ENCODE assay signal across 9 cellular contexts in genomic region chr10:119538632-119539358, GRCh38. TPM values are rescaled to one million over a fixed set of nuclear protein-coding genes. Genes with fewer than 3 reads are reported as not detected.
DNase-seq lines count a peak whose midpoint lies in the region; ATAC-seq and TF ChIP-seq lines count a peak whose summit lies in the region.
"Had no signal": no experiment of that assay in that cellular context is flagged by ENCODE, and none has a peak within 500 bp of the region (broad histone marks: within the 10 kb centered on the region; RNA-seq: fewer than 3 reads in every experiment).

No MANE protein-coding gene starts in this region.

- H3K27ac Mint-ChIP-seq in activated CD4-positive, alpha-beta memory T cell treated with anti-CD3 and anti-CD28 coated beads, Interleukin-2, amount 10 ng/mL, durations not matched to agents 7 days and 5 days: peak overlapping the region; percentile 88

- no peaks in the 10 kb centered on the region for H3K9me3 Mint-ChIP-seq in activated CD4-positive, alpha-beta memory T cell treated with anti-CD3 and anti-CD28 coated beads, Interleukin-2, amount 10 ng/mL, durations not matched to agents 7 days and 5 days

- no peaks in the 10 kb centered on the region for H3K27me3 Mint-ChIP-seq in activated CD4-positive, alpha-beta memory T cell treated with anti-CD3 and anti-CD28 coated beads, Interleukin-2, amount 10 ng/mL, durations not matched to agents 7 days and 5 days

- ATAC-seq in HG02852 (IDR thresholded peaks at IDR 0.05; ENCODE audit: unreplicated experiment): no peak
- ATAC-seq in HG02610 (IDR thresholded peaks at IDR 0.05; ENCODE audit: unreplicated experiment): no peak

- intact Hi-C loops in uterus (cut with DNase I; ENCODE audit: low total_unique reads): no loop called here

- no peak for TF ChIP-seq POLR2A in uterus (IDR thresholded peaks at IDR 0.05)

- H3K4me3 ChIP-seq in fibroblast of mammary gland (ENCODE audit: control insufficient read depth, low read depth, low read length): no peak overlapping the region
- H3K4me3 ChIP-seq in uterus: no peak overlapping the region

- H3K4me1 Mint-ChIP-seq in activated CD4-positive, alpha-beta memory T cell treated with anti-CD3 and anti-CD28 coated beads, Interleukin-2, amount 10 ng/mL, durations not matched to agents 7 days and 5 days: peaks cover 62% of the 10 kb centered on the region

- CTCF ChIA-PET in activated CD4-positive, alpha-beta memory T cell treated with anti-CD3 and anti-CD28 coated beads, Interleukin-2, amount 10 ng/mL, durations not matched to agents 7 days and 5 days (lab: Charles Lee): interaction anchor here (0.9 to 6.3 kb wide), 7 partner anchors 21 to 332 kb away, joined by 3 to 35 read pairs (median 5); no protein-coding TSS in a partner anchor

- peak overlapping the region; percentile 74 for H3K4me3 Mint-ChIP-seq in activated CD4-positive, alpha-beta memory T cell treated with anti-CD3 and anti-CD28 coated beads, Interleukin-2, amount 10 ng/mL, durations not matched to agents 7 days and 5 days

- H3K9me3 ChIP-seq in uterus: no peaks in the 10 kb centered on the region

- peak overlapping the region; percentile 31 to 57 for H3K27ac ChIP-seq in uterus

- TF ChIP-seq CTCF in fibroblast of mammary gland (conservative IDR thresholded peaks at IDR 0.05; ENCODE audit: control insufficient read depth, insufficient read depth, low read depth, low read length) (no peak), uterus (IDR thresholded peaks at IDR 0.05) (no peak)

- H3K36me3 Mint-ChIP-seq in activated CD4-positive, alpha-beta memory T cell treated with anti-CD3 and anti-CD28 coated beads, Interleukin-2, amount 10 ng/mL, durations not matched to agents 7 days and 5 days (ENCODE audit: low read depth): peaks cover 39% of the 10 kb centered on the region

- no peaks in the 10 kb centered on the region for H3K27me3 ChIP-seq in uterus

- POLR2A ChIA-PET in activated CD4-positive, alpha-beta memory T cell treated with anti-CD3 and anti-CD28 coated beads, Interleukin-2, amount 10 ng/mL, durations not matched to agents 7 days and 5 days (lab: Charles Lee): interaction anchor here (2.3 to 4.9 kb wide), 4 partner anchors 22 to 332 kb away, joined by 8 to 34 read pairs (median 16); partner anchors contain the start of genes BAG3, GRK5 and TIAL1

- DNase-seq in stimulated activated CD4-positive, alpha-beta T cell treated with anti-CD3 and anti-CD28 coated beads, Interleukin-1b, Interleukin-23, amount 100 ng/mL, for 48 hours: peak; percentile 42
- no peak for DNase-seq in stimulated activated CD4-positive, alpha-beta T cell treated with anti-CD3 and anti-CD28 coated beads, Interleukin-12 subunit alpha, Interleukin-12 subunit beta, amount 100 ng/mL, for 4 hours
- DNase-seq in activated CD4-positive, alpha-beta memory T cell treated with anti-CD3 and anti-CD28 coated beads, Interleukin-2, amount 10 ng/mL, durations not matched to agents 7 days and 5 days: peak; percentile 63
- DNase-seq in fibroblast of mammary gland (ENCODE audit: low read depth) (peak; percentile 18), uterus (no peak), SKM-1 treated with dmso at 0.1 percent for 144 hours (lab: John Stamatoyannopoulos, UW; ENCODE audit: unreplicated experiment) (no peak)
- DNase-seq: NCI-H1417 treated with DMSO at 0.1 percent for 48 hours had no signal

- no peaks in the 10 kb centered on the region for H3K36me3 ChIP-seq in uterus

- H3K4me1 ChIP-seq in uterus: peaks cover 2 to 4% of the 10 kb centered on the region in 2 donors

RNA-seq across cellular contexts. Expression of gene RGS10, which starts 3.7 kb away (rescaled TPM):
- total RNA-seq in activated CD4-positive, alpha-beta memory T cell treated with anti-CD3 and anti-CD28 coated beads, Interleukin-2, amount 10 ng/mL, durations not matched to agents 7 days and 5 days: 100 to 1,000 TPM; 137 to 140 TPM
- 100 to 1,000 TPM in 1 of 4 donors, 10 to 100 TPM in 3; 29.1 to 165 (median 64.1) TPM for total RNA-seq in uterus

RNA-seq across cellular contexts. Expression of gene TIAL1, which starts 58.0 kb away (rescaled TPM):
- 100 to 1,000 TPM; 168 to 170 TPM for total RNA-seq in activated CD4-positive, alpha-beta memory T cell treated with anti-CD3 and anti-CD28 coated beads, Interleukin-2, amount 10 ng/mL, durations not matched to agents 7 days and 5 days
- 100 to 1,000 TPM in 3 of 4 donors, 10 to 100 TPM in 1; 31.8 to 177 (median 143) TPM for total RNA-seq in uterus

Comparison
In these comparisons a context has a peak if more than half of its experiments do, and no peak if none do; other contexts are left out.
1. DNase-seq: peak in stimulated activated CD4-positive, alpha-beta T cell treated with anti-CD3 and anti-CD28 coated beads, Interleukin-1b, Interleukin-23, amount 100 ng/mL, for 48 hours (single experiment), activated CD4-positive, alpha-beta memory T cell treated with anti-CD3 and anti-CD28 coated beads, Interleukin-2, amount 10 ng/mL, durations not matched to agents 7 days and 5 days (single experiment) and fibroblast of mammary gland (single experiment); none in stimulated activated CD4-positive, alpha-beta T cell treated with anti-CD3 and anti-CD28 coated beads, Interleukin-12 subunit alpha, Interleukin-12 subunit beta, amount 100 ng/mL, for 4 hours (single experiment), uterus (0 of 2) and SKM-1 treated with dmso at 0.1 percent for 144 hours (single experiment).